28 cellular contexts compared by ENCODE assay signal in the genomic region with DNA sequence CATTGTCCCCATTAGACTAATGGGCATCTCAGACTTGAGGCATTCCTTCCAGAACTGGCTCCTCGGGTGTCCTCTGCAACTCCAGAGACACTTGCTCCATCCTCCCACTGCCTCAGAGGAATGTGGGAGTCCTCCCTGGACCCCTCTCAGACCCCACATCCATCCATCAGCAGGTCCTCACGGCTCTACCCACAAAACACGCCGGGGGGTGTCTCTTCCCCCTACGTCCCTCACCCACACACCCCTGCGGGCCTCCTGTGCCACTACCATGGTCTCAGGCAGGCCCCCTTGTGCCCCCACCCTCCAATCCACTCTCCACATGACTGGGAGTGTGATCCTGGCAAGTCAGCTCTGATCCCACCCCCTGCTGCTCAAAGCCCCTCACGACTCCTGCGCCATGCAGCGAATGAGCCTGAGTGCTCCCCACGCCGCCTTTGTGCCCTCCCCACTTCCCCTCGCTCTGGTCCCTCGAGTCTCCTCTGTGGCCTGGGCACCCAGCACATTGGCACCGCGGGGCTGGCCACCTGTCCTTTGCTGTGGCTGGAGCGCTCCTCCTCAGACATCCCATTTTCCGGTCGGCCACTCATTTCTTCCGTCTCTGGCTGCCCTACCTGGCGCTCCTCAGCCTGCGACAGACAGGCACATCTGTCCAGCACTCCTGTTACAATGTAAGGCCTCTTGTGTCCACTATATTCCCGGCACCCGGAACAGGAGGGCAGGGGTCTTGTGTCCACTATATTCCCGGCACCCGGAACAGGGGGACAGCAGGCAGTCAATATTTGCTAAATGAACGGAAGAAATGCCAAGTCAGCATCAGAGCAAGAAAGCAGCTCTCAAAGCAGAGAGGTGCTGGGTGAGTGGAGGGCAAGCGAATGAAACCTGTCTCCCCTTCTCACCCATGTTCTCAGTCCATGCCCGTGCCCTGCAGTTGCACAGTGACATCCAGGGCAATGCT. TPM values are rescaled to one million over a fixed set of nuclear protein-coding genes. Genes with fewer than 3 reads are reported as not detected.
A peak's percentile ranks its signal among the peaks of the same experiment; 100 is the strongest.
DNase-seq lines count a peak whose midpoint lies in the region; ATAC-seq, FAIRE-seq and TF ChIP-seq lines count a peak whose summit lies in the region.
"Had no signal": no experiment of that assay in that cellular context is flagged by ENCODE, and none has a peak within 500 bp of the region (broad histone marks: within the 10 kb centered on the region; RNA-seq: fewer than 3 reads in every experiment).

No MANE protein-coding gene starts in this region.

- CTCF ChIA-PET in activated naive CD4-positive, alpha-beta T cell treated with anti-CD3 and anti-CD28 coated beads for 36 hours (lab: Charles Lee), result interaction anchor here (1.6 kb wide), 1 partner anchor 15 kb away, joined by 3 read pairs; no protein-coding TSS in a partner anchor
- CTCF ChIA-PET in activated CD4-positive, alpha-beta memory T cell treated with anti-CD3 and anti-CD28 coated beads for 36 hours (lab: Charles Lee), result interaction anchor here (1.0 kb wide), 1 partner anchor 15 kb away, joined by 3 read pairs; no protein-coding TSS in a partner anchor

- H3K4me3 Mint-ChIP-seq in activated naive CD4-positive, alpha-beta T cell treated with anti-CD3 and anti-CD28 coated beads for 36 hours, result no peak overlapping the region
- H3K4me3 Mint-ChIP-seq in stimulated activated naive B cell treated with anti-CD40 and anti-IgM and Interleukin-4, amounts not matched to agents 10 μg/mL and 1 μg/mL and 100 μg/mL, for 72 hours, result no peak overlapping the region
- no peak overlapping the region for H3K4me3 Mint-ChIP-seq in activated CD4-positive, alpha-beta memory T cell treated with anti-CD3 and anti-CD28 coated beads for 36 hours
- H3K4me3 Mint-ChIP-seq: activated T-helper 17 cell treated with anti-CD3 and anti-CD28 coated beads, Interleukin-2, amount 50 U/mL, for 72 hours; immature natural killer cell; nephron had no signal

- whole genome bisulfite sequencing in GM23248 (ENCODE audit: low coverage in 1 of 2, low lambda C conversion rate in 2 of 2, missing lambda C conversion rate in 2 of 2), 2 experiments, result 95 to 97% methylated on average over 28 of the region's 28 CpGs

- intact Hi-C loops in activated naive CD4-positive, alpha-beta T cell treated with anti-CD3 and anti-CD28 coated beads for 36 hours (cut with micrococcal nuclease), result no loop called here
- intact Hi-C loops in lower lobe of right lung (cut with DNase I), result no loop called here
- intact Hi-C loops in activated CD4-positive, alpha-beta memory T cell treated with anti-CD3 and anti-CD28 coated beads for 36 hours (cut with micrococcal nuclease), result no loop called here

- H3K27me3 ChIP-seq in bronchial epithelial cell (ENCODE audit: control insufficient read depth, insufficient read depth, low read length) (no peaks in the 10 kb centered on the region), lower lobe of right lung (ENCODE audit: low read depth) (no peaks in the 10 kb centered on the region), GM23248 (replicated peaks; ENCODE audit: insufficient read depth) (no peaks in the 10 kb centered on the region)
- H3K27me3 ChIP-seq: gastroesophageal sphincter, pancreas, testis had no signal

- peaks cover 31% of the 10 kb centered on the region; the same call in 1 of the 2 replicates for H4K20me1 ChIP-seq in GM23248 (ENCODE audit: insufficient read depth)

- H3K9me2 ChIP-seq in GM23248 (ENCODE audit: insufficient read depth), result no peaks in the 10 kb centered on the region

- peaks cover 96% of the 10 kb centered on the region for H3K79me2 ChIP-seq in GM23248 (ENCODE audit: insufficient read depth)

- ATAC-seq in lower lobe of right lung, result no peak
- ATAC-seq in stimulated activated naive B cell treated with anti-CD40 and anti-IgM and Interleukin-4, amounts not matched to agents 10 μg/mL and 1 μg/mL and 100 μg/mL, for 72 hours (replicated peaks), result no peak
- ATAC-seq: activated T-helper 17 cell treated with anti-CD3 and anti-CD28 coated beads, Interleukin-2, amount 50 U/mL, for 72 hours; gastroesophageal sphincter; left lobe of liver; Panc1; pancreas; stimulated activated naive CD8-positive, alpha-beta T cell treated with anti-CD3 and anti-CD28 coated beads, Interleukin-15, Interleukin-2, amounts not matched to agents 100 U/mL and 50 U/mL, for 24 hours had no signal

- H3K36me3 Mint-ChIP-seq in activated naive CD4-positive, alpha-beta T cell treated with anti-CD3 and anti-CD28 coated beads for 36 hours (ENCODE audit: low read depth), result peaks cover 14% of the 10 kb centered on the region
- H3K36me3 Mint-ChIP-seq in stimulated activated naive B cell treated with anti-CD40 and anti-IgM and Interleukin-4, amounts not matched to agents 10 μg/mL and 1 μg/mL and 100 μg/mL, for 72 hours, result peaks cover 28 to 43% of the 10 kb centered on the region in 2 donors
- peaks cover 14% of the 10 kb centered on the region for H3K36me3 Mint-ChIP-seq in activated CD4-positive, alpha-beta memory T cell treated with anti-CD3 and anti-CD28 coated beads for 36 hours

- H3F3A ChIP-seq in GM23248 (ENCODE audit: insufficient read depth), result no peaks in the 10 kb centered on the region

- POLR2A ChIA-PET in activated CD4-positive, alpha-beta memory T cell treated with anti-CD3 and anti-CD28 coated beads for 36 hours (lab: Charles Lee), result no interaction called here

- DNase-seq in activated naive CD4-positive, alpha-beta T cell treated with anti-CD3 and anti-CD28 coated beads, Interleukin-2, amount 50 U/mL, for 16 hours, result peak; percentile 4
- no peak for DNase-seq in activated naive CD4-positive, alpha-beta T cell treated with anti-CD3 and anti-CD28 coated beads for 36 hours
- DNase-seq in bronchial epithelial cell (ENCODE audit: low read depth) (no peak), lower lobe of right lung (peak; percentile 41), GM19239 (ENCODE audit: insufficient read length, low spot score) (no peak), GM23248 (no peak)
- DNase-seq in stimulated activated naive B cell treated with anti-CD40 and anti-IgM and Interleukin-4, amounts not matched to agents 10 μg/mL and 1 μg/mL and 100 μg/mL, for 72 hours, result no peak
- DNase-seq in activated CD4-positive, alpha-beta memory T cell treated with anti-CD3 and anti-CD28 coated beads for 36 hours, result no peak
- DNase-seq: activated CD4-positive, alpha-beta T cell treated with anti-CD3 and anti-CD28 coated beads, Interleukin-2, amount 50 U/mL, for 48 hours; activated CD8-positive, alpha-beta memory T cell treated with anti-CD3 and anti-CD28 coated beads, Interleukin-2, amount 50 U/mL, for 4 hours; immature natural killer cell; KBM-7; midbrain; NCI-H1105 treated with DMSO at 0.1 percent for 48 hours; NCI-H1930; NCI-H524 treated with DMSO at 0.1 percent for 48 hours; stimulated activated CD4-positive, alpha-beta T cell treated with anti-CD3 and anti-CD28 coated beads, Interleukin-4, amount 100 ng/mL, for 4 hours; stimulated activated naive CD8-positive, alpha-beta T cell treated with anti-CD3 and anti-CD28 coated beads, Interleukin-15, Interleukin-2, amounts not matched to agents 100 U/mL and 50 U/mL, for 24 hours; testis had no signal

- H3K9me3 ChIP-seq in lower lobe of right lung, result no peaks in the 10 kb centered on the region
- H3K9me3 ChIP-seq in GM23248 (ENCODE audit: low read depth), result no peaks in the 10 kb centered on the region
- H3K9me3 ChIP-seq: gastroesophageal sphincter, pancreas, testis had no signal

- H3K4me1 ChIP-seq in lower lobe of right lung (peaks cover 51% of the 10 kb centered on the region), GM23248 (ENCODE audit: insufficient read depth) (no peaks in the 10 kb centered on the region)
- H3K4me1 ChIP-seq: HAP-1 had no signal

- H3K4me3 ChIP-seq in bronchial epithelial cell (ENCODE audit: low read depth, low read length), result no peak overlapping the region
- H3K4me3 ChIP-seq in lower lobe of right lung, result no peak overlapping the region
- no peak overlapping the region for H3K4me3 ChIP-seq in GM23248
- H3K4me3 ChIP-seq: gastroesophageal sphincter, HAP-1, pancreas, testis had no signal

- H3K27ac Mint-ChIP-seq in activated naive CD4-positive, alpha-beta T cell treated with anti-CD3 and anti-CD28 coated beads for 36 hours, result no peak overlapping the region
- H3K27ac Mint-ChIP-seq in stimulated activated naive B cell treated with anti-CD40 and anti-IgM and Interleukin-4, amounts not matched to agents 10 μg/mL and 1 μg/mL and 100 μg/mL, for 72 hours, result peak overlapping the region; percentile 73
- H3K27ac Mint-ChIP-seq in activated CD4-positive, alpha-beta memory T cell treated with anti-CD3 and anti-CD28 coated beads for 36 hours, result no peak overlapping the region
- H3K27ac Mint-ChIP-seq: activated T-helper 17 cell treated with anti-CD3 and anti-CD28 coated beads, Interleukin-2, amount 50 U/mL, for 72 hours; nephron had no signal

- no peak overlapping the region for H3K9ac ChIP-seq in GM23248

- H3K36me3 ChIP-seq in bronchial epithelial cell (ENCODE audit: control insufficient read depth, insufficient read depth, low read length) (peaks cover 5% of the 10 kb centered on the region), lower lobe of right lung (peaks cover 13% of the 10 kb centered on the region), GM23248 (ENCODE audit: low read depth) (no peaks in the 10 kb centered on the region)
- H3K36me3 ChIP-seq: HAP-1, pancreas had no signal

- in situ Hi-C loops in GM23248 (cut with MboI), result no loop called here

- FAIRE-seq in bronchial epithelial cell (lab: Jason Lieb, UNC) (peak; percentile 40), GM19239 (lab: Jason Lieb, UNC) (no peak)
- FAIRE-seq: endothelial cell of umbilical vein, GM12892, pancreas had no signal

- no peak overlapping the region for H2AFZ ChIP-seq in GM23248

- H3K9me3 Mint-ChIP-seq in activated naive CD4-positive, alpha-beta T cell treated with anti-CD3 and anti-CD28 coated beads for 36 hours, result no peaks in the 10 kb centered on the region
- H3K9me3 Mint-ChIP-seq in stimulated activated naive B cell treated with anti-CD40 and anti-IgM and Interleukin-4, amounts not matched to agents 10 μg/mL and 1 μg/mL and 100 μg/mL, for 72 hours, result peaks cover 4 to 10% of the 10 kb centered on the region in 2 donors
- H3K9me3 Mint-ChIP-seq in activated CD4-positive, alpha-beta memory T cell treated with anti-CD3 and anti-CD28 coated beads for 36 hours, result no peaks in the 10 kb centered on the region
- H3K9me3 Mint-ChIP-seq: immature natural killer cell had no signal

- no peak overlapping the region for H3K27ac ChIP-seq in lower lobe of right lung
- no peak overlapping the region for H3K27ac ChIP-seq in GM23248
- H3K27ac ChIP-seq: pancreas, testis had no signal

- TF ChIP-seq CTCF in bronchial epithelial cell (IDR thresholded peaks at IDR 0.05; ENCODE audit: insufficient read depth, low read length, severe bottlenecking) (no peak), lower lobe of right lung (IDR thresholded peaks at IDR 0.05) (no peak)

- H3K27me3 Mint-ChIP-seq in activated naive CD4-positive, alpha-beta T cell treated with anti-CD3 and anti-CD28 coated beads for 36 hours (ENCODE audit: low read depth), result no peaks in the 10 kb centered on the region
- no peaks in the 10 kb centered on the region for H3K27me3 Mint-ChIP-seq in stimulated activated naive B cell treated with anti-CD40 and anti-IgM and Interleukin-4, amounts not matched to agents 10 μg/mL and 1 μg/mL and 100 μg/mL, for 72 hours
- no peaks in the 10 kb centered on the region for H3K27me3 Mint-ChIP-seq in activated CD4-positive, alpha-beta memory T cell treated with anti-CD3 and anti-CD28 coated beads for 36 hours
- H3K27me3 Mint-ChIP-seq: activated T-helper 17 cell treated with anti-CD3 and anti-CD28 coated beads, Interleukin-2, amount 50 U/mL, for 72 hours had no signal

- no peak overlapping the region for H3K4me2 ChIP-seq in GM23248 (ENCODE audit: unreplicated experiment)

- H3K4me1 Mint-ChIP-seq in activated naive CD4-positive, alpha-beta T cell treated with anti-CD3 and anti-CD28 coated beads for 36 hours (ENCODE audit: low read depth), result peaks cover 35% of the 10 kb centered on the region
- H3K4me1 Mint-ChIP-seq in stimulated activated naive B cell treated with anti-CD40 and anti-IgM and Interleukin-4, amounts not matched to agents 10 μg/mL and 1 μg/mL and 100 μg/mL, for 72 hours, result peaks cover 44 to 67% of the 10 kb centered on the region in 2 donors
- H3K4me1 Mint-ChIP-seq in activated CD4-positive, alpha-beta memory T cell treated with anti-CD3 and anti-CD28 coated beads for 36 hours (ENCODE audit: low read depth), result peaks cover 42% of the 10 kb centered on the region

RNA-seq across cellular contexts. Expression of gene MOB2, which starts 14.2 kb away (rescaled TPM):
- 10 to 100 TPM; 12.4 to 14.1 TPM for total RNA-seq in activated naive CD4-positive, alpha-beta T cell treated with anti-CD3 and anti-CD28 coated beads for 36 hours
- total RNA-seq in bronchial epithelial cell (38.2 and 41.1 TPM in 2 replicates), lower lobe of right lung (50.4 TPM)
- 10 to 100 TPM; 15.9 to 17.9 TPM for total RNA-seq in activated CD4-positive, alpha-beta memory T cell treated with anti-CD3 and anti-CD28 coated beads for 36 hours
- total RNA-seq in GM23248 (2014; rRNA removed; shearing (Covaris generic)), result 22.1 and 29.3 TPM in 2 replicates
- polyA plus RNA-seq in GM23248 (2016; fragmentation: Nextera tagmentation; extraction: Ambion mirVana), result 27.1 and 28.8 TPM in 2 replicates

Comparison
In these comparisons a context has a peak if more than half of its experiments do, and no peak if none do; other contexts are left out.
1. DNase-seq: peak in activated naive CD4-positive, alpha-beta T cell treated with anti-CD3 and anti-CD28 coated beads, Interleukin-2, amount 50 U/mL, for 16 hours (single experiment) and lower lobe of right lung (single experiment); none in activated naive CD4-positive, alpha-beta T cell treated with anti-CD3 and anti-CD28 coated beads for 36 hours (single experiment), bronchial epithelial cell (single experiment), stimulated activated naive B cell treated with anti-CD40 and anti-IgM and Interleukin-4, amounts not matched to agents 10 μg/mL and 1 μg/mL and 100 μg/mL, for 72 hours (single experiment), activated CD4-positive, alpha-beta memory T cell treated with anti-CD3 and anti-CD28 coated beads for 36 hours (single experiment), GM19239 (single experiment) and GM23248 (single experiment).